In the genomic region with DNA sequence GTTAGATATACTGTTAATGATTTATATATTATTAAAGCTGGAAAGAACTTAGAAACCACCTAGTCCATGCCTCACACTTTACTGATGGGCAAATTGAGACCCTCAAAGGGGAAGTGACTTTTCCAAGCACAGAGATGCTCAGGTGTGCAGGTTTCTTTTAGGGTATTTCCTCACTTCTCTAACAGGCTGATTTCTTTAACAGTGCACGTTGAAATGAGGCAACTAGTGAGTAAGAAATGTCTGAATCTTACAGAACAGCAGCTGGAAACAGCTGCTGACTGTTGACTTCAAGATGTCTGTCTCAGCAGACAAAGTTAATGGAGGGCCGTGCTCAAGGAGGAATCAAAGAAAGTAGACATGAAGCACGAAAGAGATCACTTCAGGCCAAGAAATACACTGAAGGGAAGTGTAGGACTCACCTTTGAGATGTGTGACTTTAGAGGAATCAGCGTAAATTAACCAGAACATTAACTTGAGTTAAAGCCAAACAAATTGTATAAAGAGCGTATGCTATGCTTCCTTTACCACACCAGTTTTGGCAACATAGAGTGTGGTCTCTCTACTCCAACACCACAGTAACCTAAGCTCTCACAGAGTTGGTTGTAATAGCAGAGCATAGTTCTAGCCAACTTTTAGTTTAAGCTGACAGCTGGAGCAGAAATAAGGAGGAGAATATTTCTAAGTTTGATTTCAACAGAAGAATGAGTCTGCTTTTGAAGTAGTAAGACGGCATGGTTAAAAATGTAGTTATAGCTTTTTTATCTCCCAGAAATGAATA, we compare ENCODE assay signal across 18 cellular contexts.
DNase-seq lines count a peak whose midpoint lies in the region; ATAC-seq and TF ChIP-seq lines count a peak whose summit lies in the region.
"Had no signal": no experiment of that assay in that cellular context is flagged by ENCODE, and none has a peak within 500 bp of the region (broad histone marks: within the 10 kb centered on the region; RNA-seq: fewer than 3 reads in every experiment).

No MANE protein-coding gene starts in this region.

- no peak overlapping the region for H2AK5ac ChIP-seq in H9 (ENCODE audit: insufficient read length, low read length)

- H3K36me3 Mint-ChIP-seq in H9 (ENCODE audit: insufficient read depth in 1 of 3, low read depth in 3 of 3): peaks cover 0 to 18% (median 13%) of the 10 kb centered on the region in 3 experiments; a peak in 6 of 7 replicates
- H3K36me3 Mint-ChIP-seq in stimulated activated memory B cell treated with anti-CD40 and anti-IgM and Interleukin-4, amounts not matched to agents 10 μg/mL and 1 μg/mL and 100 μg/mL, for 72 hours: no peaks in the 10 kb centered on the region

- H3K4me1 ChIP-seq in H9 (ENCODE audit: insufficient read depth, low read length) (no peaks in the 10 kb centered on the region), left ventricle myocardium inferior (no peaks in the 10 kb centered on the region)
- H3K4me1 ChIP-seq: ascending aorta had no signal

- H3K79me1 ChIP-seq in H9 (ENCODE audit: insufficient read depth, low read depth, low read length, poor library complexity, severe bottlenecking): no peaks in the 10 kb centered on the region

- H3K14ac ChIP-seq in H9 (ENCODE audit: insufficient read depth, low read length): no peak overlapping the region

- H3K23ac ChIP-seq in H9 (ENCODE audit: insufficient read length, low read depth, low read length): no peak overlapping the region

- peak; percentile 64 for ATAC-seq in stimulated activated memory B cell treated with anti-CD40 and anti-IgM and Interleukin-4, amounts not matched to agents 10 μg/mL and 1 μg/mL and 100 μg/mL, for 72 hours

- H3K18ac ChIP-seq in H9 (ENCODE audit: insufficient read length, low read depth, low read length): no peak overlapping the region

- H3K4me2 ChIP-seq in H9 (ENCODE audit: insufficient read depth, insufficient read length, low read length): no peak overlapping the region

- no peak overlapping the region for H4K5ac ChIP-seq in H9 (ENCODE audit: insufficient read length, low read depth, low read length)

- no peak overlapping the region for H2BK20ac ChIP-seq in H9 (ENCODE audit: low read depth, low read length, poor library complexity, severe bottlenecking)

- peaks cover 5 to 9% of the 10 kb centered on the region in 2 experiments for H3K4me1 Mint-ChIP-seq in H9
- peaks cover 5% of the 10 kb centered on the region for H3K4me1 Mint-ChIP-seq in stimulated activated memory B cell treated with anti-CD40 and anti-IgM and Interleukin-4, amounts not matched to agents 10 μg/mL and 1 μg/mL and 100 μg/mL, for 72 hours

- H3K27me3 Mint-ChIP-seq in H9 (ENCODE audit: low read depth): no peaks in the 10 kb centered on the region
- H3K27me3 Mint-ChIP-seq in stimulated activated memory B cell treated with anti-CD40 and anti-IgM and Interleukin-4, amounts not matched to agents 10 μg/mL and 1 μg/mL and 100 μg/mL, for 72 hours: peaks cover 18% of the 10 kb centered on the region
- H3K27me3 Mint-ChIP-seq: dendritic cell treated with granulocyte-macrophage colony-stimulating factor and Interleukin-4, amounts not matched to agents 40 ng/mL and 50 ng/mL, for 4 days had no signal

- no peak overlapping the region for H3T11ph ChIP-seq in H9 (ENCODE audit: low read length)

- intact Hi-C loops in left ventricle myocardium inferior (cut with micrococcal nuclease): no loop called here

- no peaks in the 10 kb centered on the region for H3K27me3 ChIP-seq in H9 (ENCODE audit: insufficient read depth, low read length)
- H3K27me3 ChIP-seq in left ventricle myocardium inferior (ENCODE audit: low read depth): no peaks in the 10 kb centered on the region
- H3K27me3 ChIP-seq: ascending aorta had no signal

- H2BK120ac ChIP-seq in H9 (ENCODE audit: low read depth, low read length, poor library complexity, severe bottlenecking): no peak overlapping the region

- H4K8ac ChIP-seq in H9 (replicated peaks; ENCODE audit: insufficient read length, low read depth, low read length): no peak overlapping the region

- peak overlapping the region in 2 of 3 experiments; percentile 23 to 44; a peak in 1 of 7 replicates for H3K27ac Mint-ChIP-seq in H9
- H3K27ac Mint-ChIP-seq in stimulated activated memory B cell treated with anti-CD40 and anti-IgM and Interleukin-4, amounts not matched to agents 10 μg/mL and 1 μg/mL and 100 μg/mL, for 72 hours: no peak overlapping the region
- H3K27ac Mint-ChIP-seq: B cell; dendritic cell treated with granulocyte-macrophage colony-stimulating factor and Interleukin-4, amounts not matched to agents 40 ng/mL and 50 ng/mL, for 4 days had no signal

- H2AFZ ChIP-seq in H9 (ENCODE audit: low read length): no peak overlapping the region

- no peak overlapping the region for H2BK5ac ChIP-seq in H9 (ENCODE audit: insufficient read length, low read length)

- H3K9me3 ChIP-seq in H9 (ENCODE audit: control insufficient read depth, low read depth, low read length) (no peaks in the 10 kb centered on the region), left ventricle myocardium inferior (replicated peaks) (peaks cover 23% of the 10 kb centered on the region)
- H3K9me3 ChIP-seq: ascending aorta had no signal

- H3K79me2 ChIP-seq in H9 (ENCODE audit: insufficient read depth, low read length): no peaks in the 10 kb centered on the region

- no peak overlapping the region for H2BK15ac ChIP-seq in H9 (ENCODE audit: low read depth, low read length)

- H3K36me3 ChIP-seq in left ventricle myocardium inferior: no peaks in the 10 kb centered on the region
- H3K36me3 ChIP-seq: ascending aorta had no signal

- H3K27ac ChIP-seq in H9 (ENCODE audit: insufficient read length, low read depth, low read length) (no peak overlapping the region), left ventricle myocardium inferior (replicated peaks) (peak overlapping the region; percentile 51)
- H3K27ac ChIP-seq: ascending aorta, VCaP had no signal

- H4K20me1 ChIP-seq in H9 (ENCODE audit: control insufficient read depth, insufficient read depth, insufficient read length): no peaks in the 10 kb centered on the region

- H2BK12ac ChIP-seq in H9 (ENCODE audit: insufficient read length, low read depth, low read length): no peak overlapping the region

- no peak overlapping the region for H3K4me3 ChIP-seq in left ventricle myocardium inferior
- H3K4me3 ChIP-seq: ascending aorta had no signal

- no peak overlapping the region for H4K91ac ChIP-seq in H9 (ENCODE audit: insufficient read length, low read depth, low read length)

- H3K56ac ChIP-seq in H9 (ENCODE audit: insufficient read length, low read depth, low read length): no peak overlapping the region

- no peak overlapping the region for H3K4me3 Mint-ChIP-seq in H9
- no peak overlapping the region for H3K4me3 Mint-ChIP-seq in stimulated activated memory B cell treated with anti-CD40 and anti-IgM and Interleukin-4, amounts not matched to agents 10 μg/mL and 1 μg/mL and 100 μg/mL, for 72 hours
- H3K4me3 Mint-ChIP-seq: B cell; dendritic cell treated with granulocyte-macrophage colony-stimulating factor and Interleukin-4, amounts not matched to agents 40 ng/mL and 50 ng/mL, for 4 days had no signal

- H3K4ac ChIP-seq in H9 (ENCODE audit: low read depth, low read length): no peak overlapping the region

- no CpG with 5 or more reads among the region's 6 CpGs for WGBS in H9 (ENCODE audit: extremely low coverage, insufficient read length, low lambda C conversion rate)

- H3K23me2 ChIP-seq in H9 (ENCODE audit: insufficient read length, low read depth, low read length, poor library complexity, severe bottlenecking): no peaks in the 10 kb centered on the region

- H3K9me3 Mint-ChIP-seq in H9: peaks cover 9 to 12% of the 10 kb centered on the region in 2 experiments; a peak in 3 of 5 replicates
- peaks cover 3% of the 10 kb centered on the region for H3K9me3 Mint-ChIP-seq in stimulated activated memory B cell treated with anti-CD40 and anti-IgM and Interleukin-4, amounts not matched to agents 10 μg/mL and 1 μg/mL and 100 μg/mL, for 72 hours

- DNase-seq in H9 (no peak), astrocyte of the hippocampus (ENCODE audit: low read depth, low spot score) (peak; percentile 57), left ventricle myocardium inferior (no peak), SW 1271 (lab: John Stamatoyannopoulos, UW) (no peak), NCI-H69 (lab: John Stamatoyannopoulos, UW) (no peak), G401 (ENCODE audit: low spot score) (no peak)
- DNase-seq: activated CD8-positive, alpha-beta memory T cell treated with anti-CD3 and anti-CD28 coated beads for 24 hours; activated effector memory CD4-positive, alpha-beta T cell treated with anti-CD3 and anti-CD28 coated beads, Interleukin-2, amount 50 U/mL, for 16 hours; erythroblast; NCI-H1930; NCI-H510A; stimulated activated CD4-positive, alpha-beta T cell treated with anti-CD3 and anti-CD28 coated beads, Interleukin-15, amount 100 ng/mL, for 24 hours; substantia nigra had no signal

- no peak overlapping the region for H3K9ac ChIP-seq in H9 (ENCODE audit: extremely low read depth, insufficient read length, low read length)

- in situ Hi-C loops in G401 (cut with HindIII; ENCODE audit: low sequenced_read_pairs): no loop called here

- no peak for TF ChIP-seq CTCF in H9 (conservative IDR thresholded peaks at IDR 0.05)
- TF ChIP-seq CTCF in left ventricle myocardium inferior (IDR thresholded peaks at IDR 0.05; ENCODE audit: borderline replicate concordance): no peak
